Comparison of ENCODE assay signal across 1 cellular context in genomic region chr16:24683847-24684493, GRCh38.
TF ChIP-seq lines count a peak whose summit lies in the region.

No MANE protein-coding gene starts in this region.

TF ChIP-seq in H1, 55 proteins besides CTCF, POLR2A, EP300 and RAD21 (continued from another document):
- TF ChIP-seq, protein P1, sequence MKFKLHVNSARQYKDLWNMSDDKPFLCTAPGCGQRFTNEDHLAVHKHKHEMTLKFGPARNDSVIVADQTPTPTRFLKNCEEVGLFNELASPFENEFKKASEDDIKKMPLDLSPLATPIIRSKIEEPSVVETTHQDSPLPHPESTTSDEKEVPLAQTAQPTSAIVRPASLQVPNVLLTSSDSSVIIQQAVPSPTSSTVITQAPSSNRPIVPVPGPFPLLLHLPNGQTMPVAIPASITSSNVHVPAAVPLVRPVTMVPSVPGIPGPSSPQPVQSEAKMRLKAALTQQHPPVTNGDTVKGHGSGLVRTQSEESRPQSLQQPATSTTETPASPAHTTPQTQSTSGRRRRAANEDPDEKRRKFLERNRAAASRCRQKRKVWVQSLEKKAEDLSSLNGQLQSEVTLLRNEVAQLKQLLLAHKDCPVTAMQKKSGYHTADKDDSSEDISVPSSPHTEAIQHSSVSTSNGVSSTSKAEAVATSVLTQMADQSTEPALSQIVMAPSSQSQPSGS (IDR thresholded peaks at IDR 0.05; ENCODE audit: low read length) = no peak
- TF ChIP-seq EGR1 (IDR thresholded peaks at IDR 0.05; ENCODE audit: borderline replicate concordance, low read depth, low read length) = no peak
- no peak for TF ChIP-seq SP1 (IDR thresholded peaks at IDR 0.05; ENCODE audit: low read depth, low read length)
- no peak for TF ChIP-seq JUN (IDR thresholded peaks at IDR 0.05; ENCODE audit: low read depth, low read length)
- TF ChIP-seq TCF12 (IDR thresholded peaks at IDR 0.05; ENCODE audit: low read depth, low read length) = no peak
- TF ChIP-seq GTF2F1 (IDR thresholded peaks at IDR 0.05; ENCODE audit: borderline replicate concordance, low read depth, low read length) = no peak
- no peak for TF ChIP-seq SUZ12 (IDR thresholded peaks at IDR 0.05; ENCODE audit: low read length)
- TF ChIP-seq CEBPB (IDR thresholded peaks at IDR 0.05; ENCODE audit: low read depth, low read length) = no peak
- TF ChIP-seq SIN3A (conservative IDR thresholded peaks at IDR 0.05 in 1 of 2, IDR thresholded peaks at IDR 0.05 in 1 of 2; ENCODE audit: low read depth in 1 of 2, low read length in 2 of 2) = no peak
- TF ChIP-seq ZNF274 (IDR thresholded peaks at IDR 0.05; ENCODE audit: borderline replicate concordance, extremely low read depth, low read length) = no peak
